Comparison of ENCODE assay signal across 38 cellular contexts in the genomic region with DNA sequence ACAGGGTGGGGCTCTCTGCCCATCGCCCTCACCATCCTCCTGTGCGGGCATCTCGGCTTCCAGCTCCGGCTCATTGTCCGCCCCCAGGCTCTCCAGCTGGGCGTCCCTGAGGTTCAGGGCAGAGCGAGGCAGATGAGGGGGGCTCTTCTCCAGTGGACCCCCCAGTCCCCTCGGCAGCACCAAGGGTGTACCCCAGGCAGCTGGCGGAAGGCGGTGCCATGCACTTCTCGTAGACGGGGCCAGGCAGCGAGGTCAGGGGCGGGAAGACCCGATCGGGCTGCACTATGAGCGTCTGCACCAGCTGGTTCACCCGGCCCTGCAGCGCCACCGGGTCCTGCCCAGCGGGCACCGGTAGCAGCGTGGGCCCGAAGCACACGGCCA. TPM values are rescaled to one million over a fixed set of nuclear protein-coding genes. Genes with fewer than 3 reads are reported as not detected.
"Had no signal": no experiment of that assay in that cellular context is flagged by ENCODE, and none has a peak within 500 bp of the region (broad histone marks: within the 10 kb centered on the region; RNA-seq: fewer than 3 reads in every experiment).

No MANE protein-coding gene starts in this region.

- H3K4me1 Mint-ChIP-seq: activated CD4-positive, alpha-beta T cell treated with anti-CD3 and anti-CD28 coated beads, Interleukin-2, amount 10 ng/mL, durations not matched to agents 24 days and 14 days; brain had no signal

- H3K4me3 ChIP-seq: ascending aorta, cardiac muscle cell had no signal

- H3K4me1 ChIP-seq: ascending aorta had no signal

- ATAC-seq: activated CD8-positive, alpha-beta memory T cell treated with anti-CD3 and anti-CD28 coated beads, Interleukin-2, amount 10 ng/mL, durations not matched to agents 7 days and 5 days; activated naive CD8-positive, alpha-beta T cell treated with anti-CD3 and anti-CD28 coated beads, Interleukin-2, amount 50 U/mL, for 24 hours had no signal

- DNase-seq: activated B cell treated with CpG ODN at 0.5 μM for 24 hours; activated CD4-positive, alpha-beta memory T cell treated with anti-CD3 and anti-CD28 coated beads, Interleukin-2, amount 10 ng/mL, durations not matched to agents 7 days and 5 days; activated CD4-positive, alpha-beta T cell treated with anti-CD3 and anti-CD28 coated beads for 4 hours; activated CD4-positive, alpha-beta T cell treated with anti-CD3 and anti-CD28 coated beads, Interleukin-2, amount 10 ng/mL, durations not matched to agents 24 days and 14 days; activated CD4-positive, alpha-beta T cell treated with anti-CD3 and anti-CD28 coated beads, Interleukin-2, amount 50 U/mL, for 1 hour; activated CD4-positive, alpha-beta T cell treated with anti-CD3 and anti-CD28 coated beads, Interleukin-2, amount 50 U/mL, for 4 hours; activated CD4-positive, CD25-positive, alpha-beta regulatory T cell treated with anti-CD3 and anti-CD28 coated beads, Interleukin-2, amount 50 U/mL, for 72 hours; activated CD8-positive, alpha-beta memory T cell treated with anti-CD3 and anti-CD28 coated beads for 24 hours; activated CD8-positive, alpha-beta memory T cell treated with anti-CD3 and anti-CD28 coated beads, Interleukin-2, amount 10 ng/mL, durations not matched to agents 7 days and 5 days; activated CD8-positive, alpha-beta memory T cell treated with anti-CD3 and anti-CD28 coated beads, Interleukin-2, amount 50 U/mL, for 48 hours; activated CD8-positive, alpha-beta T cell treated with anti-CD3 and anti-CD28 coated beads, Interleukin-2, amount 10 ng/mL, durations not matched to agents 7 days and 5 days; activated effector memory CD4-positive, alpha-beta T cell treated with Interleukin-2 at 50 U/mL for 16 hours; activated gamma-delta T cell; activated naive CD4-positive, alpha-beta T cell treated with anti-CD3 and anti-CD28 coated beads, Interleukin-2, amount 10 ng/mL, durations not matched to agents 7 days and 5 days; activated naive CD4-positive, alpha-beta T cell treated with Interleukin-2 at 50 U/mL for 16 hours; activated naive CD8-positive, alpha-beta T cell treated with anti-CD3 and anti-CD28 coated beads, Interleukin-2, amount 10 ng/mL, durations not matched to agents 7 days and 5 days; activated naive CD8-positive, alpha-beta T cell treated with anti-CD3 and anti-CD28 coated beads, Interleukin-2, amount 50 U/mL, for 24 hours; activated T-cell treated with anti-CD3 and anti-CD28 coated beads, Interleukin-2, amount 50 U/mL, for 24 hours; activated T-cell treated with anti-CD3 and anti-CD28 coated beads, Interleukin-2, amount 50 U/mL, for 48 hours; amygdala; anterior cingulate cortex; caudate nucleus; T-helper 1 cell; T-helper 2 cell; T-helper 9 cell had no signal

- H3K9me3 Mint-ChIP-seq: activated B cell treated with CpG ODN at 0.5 μM for 24 hours; activated CD4-positive, alpha-beta memory T cell treated with anti-CD3 and anti-CD28 coated beads, Interleukin-2, amount 10 ng/mL, durations not matched to agents 7 days and 5 days; activated CD4-positive, alpha-beta T cell treated with anti-CD3 and anti-CD28 coated beads, Interleukin-2, amount 10 ng/mL, durations not matched to agents 24 days and 14 days; activated naive CD4-positive, alpha-beta T cell treated with anti-CD3 and anti-CD28 coated beads, Interleukin-2, amount 10 ng/mL, durations not matched to agents 7 days and 5 days; activated naive CD4-positive, alpha-beta T cell treated with anti-CD3 and anti-CD28 coated beads, Interleukin-2, amount 50 U/mL, for 24 hours; activated naive CD8-positive, alpha-beta T cell treated with anti-CD3 and anti-CD28 coated beads, Interleukin-2, amount 10 ng/mL, durations not matched to agents 7 days and 5 days; activated naive CD8-positive, alpha-beta T cell treated with anti-CD3 and anti-CD28 coated beads, Interleukin-2, amount 50 U/mL, for 24 hours; activated T-cell treated with anti-CD3 and anti-CD28 coated beads, Interleukin-2, amount 50 U/mL, for 24 hours; activated T-helper 2 cell treated with anti-CD3 and anti-CD28 coated beads, Interferon-gamma antibody, Interleukin-2, Interleukin-4, amounts not matched to agents 10 μg/mL and 5 μg/mL and 100 μg/mL, durations not matched to agents 14 hours and 24 hours and 36 hours; central memory CD8-positive, alpha-beta T cell; T-helper 1 cell treated with Interleukin-12 subunit alpha and Interleukin-12 subunit beta and Interleukin-4 antibody, amounts not matched to agents 30 μg/mL and 1 μg/mL, for 36 hours; T-helper 2 cell treated with Interferon-gamma antibody and Interleukin-4, amounts not matched to agents 5 μg/mL and 100 μg/mL, for 36 hours had no signal

- FAIRE-seq: bronchial epithelial cell, TTC549 had no signal

- H3K27ac Mint-ChIP-seq: activated B cell treated with CpG ODN at 0.5 μM for 24 hours; activated CD4-positive, alpha-beta memory T cell treated with anti-CD3 and anti-CD28 coated beads, Interleukin-2, amount 10 ng/mL, durations not matched to agents 7 days and 5 days; activated CD4-positive, alpha-beta T cell treated with anti-CD3 and anti-CD28 coated beads, Interleukin-2, amount 10 ng/mL, durations not matched to agents 24 days and 14 days; activated CD8-positive, alpha-beta memory T cell treated with anti-CD3 and anti-CD28 coated beads, Interleukin-2, amount 10 ng/mL, durations not matched to agents 7 days and 5 days; activated CD8-positive, alpha-beta T cell treated with anti-CD3 and anti-CD28 coated beads, Interleukin-2, amount 10 ng/mL, durations not matched to agents 7 days and 5 days; activated naive CD4-positive, alpha-beta T cell treated with anti-CD3 and anti-CD28 coated beads, Interleukin-2, amount 10 ng/mL, durations not matched to agents 7 days and 5 days; activated naive CD4-positive, alpha-beta T cell treated with anti-CD3 and anti-CD28 coated beads, Interleukin-2, amount 50 U/mL, for 24 hours; activated naive CD8-positive, alpha-beta T cell; activated naive CD8-positive, alpha-beta T cell treated with anti-CD3 and anti-CD28 coated beads, Interleukin-2, amount 10 ng/mL, durations not matched to agents 7 days and 5 days; activated naive CD8-positive, alpha-beta T cell treated with anti-CD3 and anti-CD28 coated beads, Interleukin-2, amount 50 U/mL, for 24 hours; activated T-cell treated with anti-CD3 and anti-CD28 coated beads, Interleukin-2, amount 50 U/mL, for 24 hours; activated T-helper 2 cell treated with anti-CD3 and anti-CD28 coated beads, Interferon-gamma antibody, Interleukin-2, Interleukin-4, amounts not matched to agents 10 μg/mL and 5 μg/mL and 100 μg/mL, durations not matched to agents 14 hours and 24 hours and 36 hours; brain; T-helper 1 cell treated with Interleukin-12 subunit alpha and Interleukin-12 subunit beta and Interleukin-4 antibody, amounts not matched to agents 30 μg/mL and 1 μg/mL, for 36 hours; T-helper 2 cell treated with Interferon-gamma antibody and Interleukin-4, amounts not matched to agents 5 μg/mL and 100 μg/mL, for 36 hours had no signal

- H3K27me3 ChIP-seq: ascending aorta, cardiac muscle cell had no signal

- H3K9me3 ChIP-seq: ascending aorta had no signal

- H3K36me3 ChIP-seq: ascending aorta, cardiac muscle cell had no signal

- H3K27ac ChIP-seq: ascending aorta, cardiac muscle cell, VCaP had no signal

- H3K27me3 Mint-ChIP-seq: activated B cell treated with CpG ODN at 0.5 μM for 24 hours; activated CD4-positive, alpha-beta memory T cell treated with anti-CD3 and anti-CD28 coated beads, Interleukin-2, amount 10 ng/mL, durations not matched to agents 7 days and 5 days; activated CD4-positive, alpha-beta T cell treated with anti-CD3 and anti-CD28 coated beads, Interleukin-2, amount 10 ng/mL, durations not matched to agents 24 days and 14 days; activated CD8-positive, alpha-beta memory T cell treated with anti-CD3 and anti-CD28 coated beads, Interleukin-2, amount 10 ng/mL, durations not matched to agents 7 days and 5 days; activated naive CD4-positive, alpha-beta T cell treated with anti-CD3 and anti-CD28 coated beads, Interleukin-2, amount 10 ng/mL, durations not matched to agents 7 days and 5 days; activated naive CD4-positive, alpha-beta T cell treated with anti-CD3 and anti-CD28 coated beads, Interleukin-2, amount 50 U/mL, for 24 hours; activated naive CD8-positive, alpha-beta T cell; activated naive CD8-positive, alpha-beta T cell treated with anti-CD3 and anti-CD28 coated beads, Interleukin-2, amount 10 ng/mL, durations not matched to agents 7 days and 5 days; activated naive CD8-positive, alpha-beta T cell treated with anti-CD3 and anti-CD28 coated beads, Interleukin-2, amount 50 U/mL, for 24 hours; brain; central memory CD8-positive, alpha-beta T cell had no signal

- H3K4me3 Mint-ChIP-seq: activated B cell treated with CpG ODN at 0.5 μM for 24 hours; activated CD4-positive, alpha-beta memory T cell treated with anti-CD3 and anti-CD28 coated beads, Interleukin-2, amount 10 ng/mL, durations not matched to agents 7 days and 5 days; activated CD4-positive, alpha-beta T cell treated with anti-CD3 and anti-CD28 coated beads, Interleukin-2, amount 10 ng/mL, durations not matched to agents 24 days and 14 days; activated CD8-positive, alpha-beta memory T cell treated with anti-CD3 and anti-CD28 coated beads, Interleukin-2, amount 10 ng/mL, durations not matched to agents 7 days and 5 days; activated CD8-positive, alpha-beta T cell treated with anti-CD3 and anti-CD28 coated beads, Interleukin-2, amount 10 ng/mL, durations not matched to agents 7 days and 5 days; activated naive CD4-positive, alpha-beta T cell treated with anti-CD3 and anti-CD28 coated beads, Interleukin-2, amount 10 ng/mL, durations not matched to agents 7 days and 5 days; activated naive CD4-positive, alpha-beta T cell treated with anti-CD3 and anti-CD28 coated beads, Interleukin-2, amount 50 U/mL, for 24 hours; activated naive CD8-positive, alpha-beta T cell; activated naive CD8-positive, alpha-beta T cell treated with anti-CD3 and anti-CD28 coated beads, Interleukin-2, amount 10 ng/mL, durations not matched to agents 7 days and 5 days; activated naive CD8-positive, alpha-beta T cell treated with anti-CD3 and anti-CD28 coated beads, Interleukin-2, amount 50 U/mL, for 24 hours; activated T-cell treated with anti-CD3 and anti-CD28 coated beads, Interleukin-2, amount 50 U/mL, for 24 hours; brain; central memory CD8-positive, alpha-beta T cell; T-helper 1 cell treated with Interleukin-12 subunit alpha and Interleukin-12 subunit beta and Interleukin-4 antibody, amounts not matched to agents 30 μg/mL and 1 μg/mL, for 36 hours; T-helper 2 cell treated with Interferon-gamma antibody and Interleukin-4, amounts not matched to agents 5 μg/mL and 100 μg/mL, for 36 hours had no signal

- H3K36me3 Mint-ChIP-seq: activated naive CD4-positive, alpha-beta T cell treated with anti-CD3 and anti-CD28 coated beads, Interleukin-2, amount 50 U/mL, for 24 hours; activated naive CD8-positive, alpha-beta T cell; brain had no signal

RNA-seq across cellular contexts. Expression of a gene that starts 5.5 kb away (rescaled TPM):
- total RNA-seq: activated B cell treated with CpG ODN at 0.5 μM for 24 hours; activated CD4-positive, alpha-beta memory T cell treated with anti-CD3 and anti-CD28 coated beads, Interleukin-2, amount 10 ng/mL, durations not matched to agents 7 days and 5 days; activated CD4-positive, alpha-beta T cell treated with anti-CD3 and anti-CD28 coated beads, Interleukin-2, amount 10 ng/mL, durations not matched to agents 24 days and 14 days; activated CD8-positive, alpha-beta memory T cell treated with anti-CD3 and anti-CD28 coated beads, Interleukin-2, amount 10 ng/mL, durations not matched to agents 7 days and 5 days; activated CD8-positive, alpha-beta T cell treated with anti-CD3 and anti-CD28 coated beads, Interleukin-2, amount 10 ng/mL, durations not matched to agents 7 days and 5 days; activated naive CD8-positive, alpha-beta T cell treated with anti-CD3 and anti-CD28 coated beads, Interleukin-2, amount 10 ng/mL, durations not matched to agents 7 days and 5 days; activated T-helper 2 cell treated with anti-CD3 and anti-CD28 coated beads, Interferon-gamma antibody, Interleukin-2, Interleukin-4, amounts not matched to agents 10 μg/mL and 5 μg/mL and 100 μg/mL, durations not matched to agents 14 hours and 24 hours and 36 hours; bronchial epithelial cell; cardiac muscle cell; cerebellum had no signal
